15 cellular contexts compared by ENCODE assay signal in genomic region chr12:57130941-57131340, GRCh38. TPM values are rescaled to one million over a fixed set of nuclear protein-coding genes. Genes with fewer than 3 reads are reported as not detected.
DNase-seq lines count a peak whose midpoint lies in the region; ATAC-seq and TF ChIP-seq lines count a peak whose summit lies in the region.
"Had no signal": no experiment of that assay in that cellular context is flagged by ENCODE, and none has a peak within 500 bp of the region (broad histone marks: within the 10 kb centered on the region; RNA-seq: fewer than 3 reads in every experiment).

No MANE protein-coding gene starts in this region.

- no peak overlapping the region for H3K9ac ChIP-seq in endodermal cell (ENCODE audit: extremely low read depth, low read length, poor library complexity, severe bottlenecking)

- H3K27ac ChIP-seq in left ventricle myocardium inferior (replicated peaks) (peak overlapping the region; percentile 99), endodermal cell (ENCODE audit: low read depth, low read length) (no peak overlapping the region), osteoblast (ENCODE audit: low read depth, low read length) (peak overlapping the region; percentile 80), aorta (ENCODE audit: low read depth in 1 of 2, low read length in 2 of 2) (peak overlapping the region; percentile 29 to 42)

- H3K4me3 ChIP-seq in left ventricle myocardium inferior (peak overlapping the region; percentile 91), endodermal cell (ENCODE audit: low read length) (peak overlapping the region; percentile 93), osteoblast (ENCODE audit: insufficient read depth, low read length) (peak overlapping the region; percentile 95), aorta (ENCODE audit: low read length in 2 of 2) (no peak overlapping the region)

- peak overlapping the region; percentile 89 for H3K4me2 ChIP-seq in osteoblast (ENCODE audit: insufficient read depth, low read length)

- H3K4me3 Mint-ChIP-seq in endodermal cell: peak overlapping the region; percentile 79
- H3K4me3 Mint-ChIP-seq: activated T-helper 1 cell treated with anti-CD3 and anti-CD28 coated beads, Interleukin-12 subunit alpha, Interleukin-12 subunit beta, Interleukin-2, Interleukin-4 antibody, amounts not matched to agents 30 ng/mL and 10 ng/mL and 1 ng/mL, durations not matched to agents 14 hours and 24 hours and 36 hours had no signal

- H3K4me1 ChIP-seq in left ventricle myocardium inferior (peaks cover 86% of the 10 kb centered on the region), endodermal cell (ENCODE audit: control insufficient read depth, insufficient read depth, low read length) (peaks cover 12% of the 10 kb centered on the region), osteoblast (ENCODE audit: insufficient read depth, low read length) (peaks cover 66% of the 10 kb centered on the region), aorta (ENCODE audit: control insufficient read depth in 1 of 2, insufficient read depth in 2 of 2, low read length in 2 of 2) (peaks cover 6 to 8% of the 10 kb centered on the region in 2 donors)

- TF ChIP-seq CTCF in left ventricle myocardium inferior (IDR thresholded peaks at IDR 0.05; ENCODE audit: borderline replicate concordance) (no peak), endodermal cell (conservative IDR thresholded peaks at IDR 0.05) (no peak), osteoblast (IDR thresholded peaks at IDR 0.05; ENCODE audit: extremely low read depth, low read depth, low read length) (no peak)

- intact Hi-C loops in left ventricle myocardium inferior (cut with micrococcal nuclease): no loop called here
- intact Hi-C loops in left ventricle myocardium superior (cut with micrococcal nuclease): no loop called here
- intact Hi-C loops in aorta (cut with DNase I): no loop called here
- intact Hi-C loops in left colon (cut with DNase I, micrococcal nuclease): no loop called here

- peaks cover 9% of the 10 kb centered on the region for H3K27me3 Mint-ChIP-seq in endodermal cell (ENCODE audit: insufficient read depth)

- ATAC-seq in left ventricle myocardium superior: no peak
- no peak for ATAC-seq in aorta (ENCODE audit: low FRiP score)
- ATAC-seq in left colon: no peak

- no peaks in the 10 kb centered on the region for H3K9me3 Mint-ChIP-seq in endodermal cell
- H3K9me3 Mint-ChIP-seq: activated T-helper 1 cell treated with anti-CD3 and anti-CD28 coated beads, Interleukin-12 subunit alpha, Interleukin-12 subunit beta, Interleukin-2, Interleukin-4 antibody, amounts not matched to agents 30 ng/mL and 10 ng/mL and 1 ng/mL, durations not matched to agents 14 hours and 24 hours and 36 hours had no signal

- DNase-seq in left ventricle myocardium inferior (no peak), left ventricle myocardium superior (no peak), endodermal cell (peak; percentile 46), osteoblast (ENCODE audit: insufficient read length, low spot score, missing footprints) (peak; percentile 48), aorta (no peak), superior temporal gyrus (ENCODE audit: extremely low spot score) (no peak), left colon (no peak), SIG-M5 treated with dmso at 0.1 percent for 504 hours (lab: John Stamatoyannopoulos, UW; ENCODE audit: unreplicated experiment) (no peak)
- DNase-seq: effector CD4-positive, alpha-beta T cell; MM.1S; NCI-H526 treated with DMSO at 0.1 percent for 48 hours; T1000 had no signal

- H3K79me2 ChIP-seq in osteoblast (ENCODE audit: insufficient read depth, low read length): peaks cover 73% of the 10 kb centered on the region

- no peak overlapping the region for H2AFZ ChIP-seq in osteoblast (ENCODE audit: low read length)

- H3K36me3 ChIP-seq in left ventricle myocardium inferior: no peaks in the 10 kb centered on the region
- no peaks in the 10 kb centered on the region for H3K36me3 ChIP-seq in endodermal cell (ENCODE audit: control insufficient read depth, insufficient read depth, low read length)
- peaks cover 12% of the 10 kb centered on the region for H3K36me3 ChIP-seq in osteoblast (ENCODE audit: insufficient read depth, low read length)
- H3K36me3 ChIP-seq in aorta (ENCODE audit: control insufficient read depth in 1 of 2, insufficient read depth in 2 of 2, low read length in 1 of 2): no peaks in the 10 kb centered on the region

- no peaks in the 10 kb centered on the region for H3K27me3 ChIP-seq in left ventricle myocardium inferior (ENCODE audit: low read depth)
- no peaks in the 10 kb centered on the region for H3K27me3 ChIP-seq in endodermal cell (ENCODE audit: control insufficient read depth, insufficient read depth, low read length, poor library complexity, severe bottlenecking)
- H3K27me3 ChIP-seq in osteoblast (ENCODE audit: insufficient read depth, low read length): no peaks in the 10 kb centered on the region
- H3K27me3 ChIP-seq in aorta (ENCODE audit: control insufficient read depth in 1 of 2, insufficient read depth in 2 of 2, low read length in 1 of 2): no peaks in the 10 kb centered on the region

- H3K4me1 Mint-ChIP-seq in endodermal cell: peaks cover 54% of the 10 kb centered on the region

- H3K9me3 ChIP-seq in left ventricle myocardium inferior (replicated peaks) (no peaks in the 10 kb centered on the region), endodermal cell (ENCODE audit: control insufficient read depth, low read length) (no peaks in the 10 kb centered on the region), osteoblast (ENCODE audit: low read depth, low read length) (no peaks in the 10 kb centered on the region), aorta (ENCODE audit: control insufficient read depth, low read length) (no peaks in the 10 kb centered on the region)

- H3K36me3 Mint-ChIP-seq in endodermal cell (ENCODE audit: low read depth): no peaks in the 10 kb centered on the region

- H3K27ac Mint-ChIP-seq in endodermal cell: no peak overlapping the region
- H3K27ac Mint-ChIP-seq: activated T-helper 1 cell treated with anti-CD3 and anti-CD28 coated beads, Interleukin-12 subunit alpha, Interleukin-12 subunit beta, Interleukin-2, Interleukin-4 antibody, amounts not matched to agents 30 ng/mL and 10 ng/mL and 1 ng/mL, durations not matched to agents 14 hours and 24 hours and 36 hours had no signal

- WGBS in endodermal cell (ENCODE audit: insufficient coverage in 1 of 2, insufficient read length in 1 of 2), 2 experiments: 93% methylated on average over 2 of the region's 2 CpGs; no CpG with 5 or more reads in 1 of the 2 experiments
- 53 to 54% methylated on average over 2 of the region's 2 CpGs for WGBS in aorta, 2 donors

- H4K20me1 ChIP-seq in osteoblast (ENCODE audit: insufficient read depth, low read length): peaks cover 39% of the 10 kb centered on the region

RNA-seq across cellular contexts. Expression of gene LRP1, which starts 2.7 kb away (rescaled TPM):
- total RNA-seq in left ventricle myocardium inferior (61.0 TPM), left ventricle myocardium superior (108 TPM), endodermal cell (10 to 100 TPM; 74.5 to 87.7 TPM), osteoblast (744 and 789 TPM in 2 replicates), aorta (100 to 1,000 TPM; 517 to 992 TPM), left colon (100 to 1,000 TPM; 117 to 119 TPM)
- polyA plus RNA-seq in endodermal cell (2013, experiment 1 of 2): 42.2 TPM
- polyA plus RNA-seq in endodermal cell (2013, experiment 2 of 2): 43.6 TPM
- polyA plus RNA-seq in aorta: 100 to 1,000 TPM in 1 of 2 donors, 10 to 100 TPM in 1; 36.8 to 223 TPM

RNA-seq across cellular contexts. Expression of gene LRP1-AS, which starts 16.5 kb away (rescaled TPM):
- total RNA-seq in left ventricle myocardium inferior (not detected), left ventricle myocardium superior (not detected), endodermal cell (not detected), osteoblast (not detected in 2 replicates), aorta (not detected), left colon (not detected)
- not detected for polyA plus RNA-seq in endodermal cell (2013, experiment 1 of 2)
- not detected for polyA plus RNA-seq in endodermal cell (2013, experiment 2 of 2)
- polyA plus RNA-seq in aorta: not detected
- total RNA-seq: activated T-helper 1 cell treated with anti-CD3 and anti-CD28 coated beads, Interleukin-12 subunit alpha, Interleukin-12 subunit beta, Interleukin-2, Interleukin-4 antibody, amounts not matched to agents 30 ng/mL and 10 ng/mL and 1 ng/mL, durations not matched to agents 14 hours and 24 hours and 36 hours; kidney epithelial cell; urinary bladder had no signal
- polyA plus RNA-seq: urinary bladder had no signal

RNA-seq across cellular contexts. Expression of gene STAT6, which starts 19.8 kb away (rescaled TPM):
- total RNA-seq in left ventricle myocardium inferior: 46.2 TPM
- 46.1 TPM for total RNA-seq in left ventricle myocardium superior
- total RNA-seq in endodermal cell: 100 to 1,000 TPM in 1 of 2 donors, 10 to 100 TPM in 1; 60.2 to 102 TPM
- 37.7 TPM for polyA plus RNA-seq in endodermal cell (2013, experiment 1 of 2)
- polyA plus RNA-seq in endodermal cell (2013, experiment 2 of 2): 30.1 TPM
- total RNA-seq in osteoblast: 149 and 167 TPM in 2 replicates
- total RNA-seq in aorta: 100 to 1,000 TPM; 199 to 258 TPM
- 100 to 1,000 TPM in 1 of 2 donors, 10 to 100 TPM in 1; 99.8 to 382 TPM for polyA plus RNA-seq in aorta
- 100 to 1,000 TPM; 182 to 214 TPM for total RNA-seq in left colon

RNA-seq across cellular contexts. Expression of gene NAB2, which starts 42.0 kb away (rescaled TPM):
- total RNA-seq in left ventricle myocardium inferior (10.1 TPM), left ventricle myocardium superior (10.9 TPM), endodermal cell (10 to 100 TPM; 13.5 to 21.7 TPM), osteoblast (53.6 and 70.9 TPM in 2 replicates), aorta (10 to 100 TPM; 31.6 to 48.4 TPM), left colon (1 to 10 TPM; 2.3 to 8.9 TPM)
- polyA plus RNA-seq in endodermal cell (2013, experiment 1 of 2): 37.0 TPM
- polyA plus RNA-seq in endodermal cell (2013, experiment 2 of 2): 34.9 TPM
- polyA plus RNA-seq in aorta: 10 to 100 TPM; 19.8 to 32.2 TPM

RNA-seq across cellular contexts. Expression of gene NEMP1, which starts 52.4 kb away (rescaled TPM):
- total RNA-seq in left ventricle myocardium inferior (3.3 TPM), left ventricle myocardium superior (3.7 TPM), endodermal cell (10 to 100 TPM; 36.3 to 52.6 TPM), osteoblast (6.5 and 7.7 TPM in 2 replicates), aorta (1 to 10 TPM; 7.6 to 10.0 TPM), left colon (1 to 10 TPM; 4.9 to 5.8 TPM)
- 32.8 TPM for polyA plus RNA-seq in endodermal cell (2013, experiment 1 of 2)
- polyA plus RNA-seq in endodermal cell (2013, experiment 2 of 2): 30.2 TPM
- polyA plus RNA-seq in aorta: 1 to 10 TPM in 1 of 2 donors, under 1 TPM in 1; 0.75 to 5.8 TPM

Comparison
In these comparisons a context has a peak if more than half of its experiments do, and no peak if none do; other contexts are left out.
1. DNase-seq: peak in endodermal cell (single experiment) and osteoblast (single experiment); none in left ventricle myocardium inferior (single experiment), left ventricle myocardium superior (single experiment), aorta (0 of 2), superior temporal gyrus (single experiment), left colon (0 of 2) and SIG-M5 treated with dmso at 0.1 percent for 504 hours (single experiment).
2. H3K4me3 ChIP-seq: peak in left ventricle myocardium inferior (single experiment), endodermal cell (single experiment) and osteoblast (single experiment); none in aorta (0 of 2).